Comparison of ENCODE assay signal across 8 cellular contexts in genomic region chr4:3346146-3346545, GRCh38. TPM values are rescaled to one million over a fixed set of nuclear protein-coding genes. Genes with fewer than 3 reads are reported as not detected.
DNase-seq lines count a peak whose midpoint lies in the region; ATAC-seq and TF ChIP-seq lines count a peak whose summit lies in the region.

No MANE protein-coding gene starts in this region.

- POLR2A ChIA-PET in AG04450 (lab: Yijun Ruan, JAX), result interaction anchor here (1.5 kb wide), 1 partner anchor 30 kb away, joined by 9 read pairs; no protein-coding TSS in a partner anchor

- peak; percentile 95 to 97 for ATAC-seq in stimulated activated naive B cell treated with anti-CD40 and anti-IgM and Interleukin-4, amounts not matched to agents 10 μg/mL and 1 μg/mL and 100 μg/mL, for 72 hours (replicated peaks)
- no peak for ATAC-seq in GM21825 (IDR thresholded peaks at IDR 0.05; ENCODE audit: unreplicated experiment)

- H3K9ac ChIP-seq in OCI-LY3 (ENCODE audit: low read length), result peak overlapping the region; percentile 34; the same call in 1 of the 2 replicates

- H3K4me3 ChIP-seq in AG04450 (ENCODE audit: low read depth, low read length) (no peak overlapping the region), OCI-LY3 (ENCODE audit: low read length) (peak overlapping the region; percentile 43; the same call in 1 of the 2 replicates)

- no peaks in the 10 kb centered on the region for H3K27me3 Mint-ChIP-seq in stimulated activated naive B cell treated with anti-CD40 and anti-IgM and Interleukin-4, amounts not matched to agents 10 μg/mL and 1 μg/mL and 100 μg/mL, for 72 hours

- peak; percentile 92 for TF ChIP-seq CTCF in AG04450 (IDR thresholded peaks at IDR 0.05; ENCODE audit: low read depth, low read length)
- peak; percentile 91 for TF ChIP-seq CTCF in OCI-LY3 (IDR thresholded peaks at IDR 0.05; ENCODE audit: low read depth, low read length)

- no peaks in the 10 kb centered on the region for H3K36me3 ChIP-seq in OCI-LY3 (replicated peaks; ENCODE audit: low read depth, low read length)

- H3K9me3 ChIP-seq in AG04450 (ENCODE audit: control insufficient read depth, insufficient read depth, low read length), result no peaks in the 10 kb centered on the region
- no peaks in the 10 kb centered on the region for H3K9me3 ChIP-seq in OCI-LY3 (ENCODE audit: insufficient read depth, low read length)

- H3K9me3 Mint-ChIP-seq in stimulated activated naive B cell treated with anti-CD40 and anti-IgM and Interleukin-4, amounts not matched to agents 10 μg/mL and 1 μg/mL and 100 μg/mL, for 72 hours, result no peaks in the 10 kb centered on the region

- in situ Hi-C loops in G401 (cut with HindIII; ENCODE audit: low sequenced_read_pairs) (no loop called here), T47D (cut with HindIII; ENCODE audit: low pct_unique_long_range_greater_than_20kb, low sequenced_read_pairs) (no loop called here)

- H4K20me1 ChIP-seq in OCI-LY3 (ENCODE audit: insufficient read depth, low read length), result no peaks in the 10 kb centered on the region

- no peaks in the 10 kb centered on the region for H3K36me3 Mint-ChIP-seq in stimulated activated naive B cell treated with anti-CD40 and anti-IgM and Interleukin-4, amounts not matched to agents 10 μg/mL and 1 μg/mL and 100 μg/mL, for 72 hours

- H3K4me3 Mint-ChIP-seq in stimulated activated naive B cell treated with anti-CD40 and anti-IgM and Interleukin-4, amounts not matched to agents 10 μg/mL and 1 μg/mL and 100 μg/mL, for 72 hours, result no peak overlapping the region

- peak overlapping the region; percentile 71 for H3K4me2 ChIP-seq in OCI-LY3 (ENCODE audit: low read length)

- no peak overlapping the region for H3K27ac ChIP-seq in AG04450 (ENCODE audit: low read depth, low read length)
- no peak overlapping the region for H3K27ac ChIP-seq in OCI-LY3 (ENCODE audit: low read length)

- H3K27me3 ChIP-seq in AG04450 (ENCODE audit: control insufficient read depth, insufficient read depth, low read length) (no peaks in the 10 kb centered on the region), OCI-LY3 (ENCODE audit: low read depth, low read length) (no peaks in the 10 kb centered on the region)

- H3K4me1 Mint-ChIP-seq in stimulated activated naive B cell treated with anti-CD40 and anti-IgM and Interleukin-4, amounts not matched to agents 10 μg/mL and 1 μg/mL and 100 μg/mL, for 72 hours, result peaks cover 4% of the 10 kb centered on the region in 2 donors

- H3K27ac Mint-ChIP-seq in stimulated activated naive B cell treated with anti-CD40 and anti-IgM and Interleukin-4, amounts not matched to agents 10 μg/mL and 1 μg/mL and 100 μg/mL, for 72 hours, result no peak overlapping the region

- DNase-seq in AG04450 (ENCODE audit: low read depth, low spot score) (peak; percentile 44), G401 (ENCODE audit: low spot score) (peak; percentile 85), HK-2 (ENCODE audit: unreplicated experiment) (peak; percentile 33), T47D (ENCODE audit: low read depth in 1 of 2, low spot score in 1 of 2) (peak; percentile 52 to 81), inferior parietal cortex (ENCODE audit: extremely low spot score) (peak; percentile 91)
- peak; percentile 32 for DNase-seq in stimulated activated naive B cell treated with anti-CD40 and anti-IgM and Interleukin-4, amounts not matched to agents 10 μg/mL and 1 μg/mL and 100 μg/mL, for 72 hours

- H2AFZ ChIP-seq in OCI-LY3 (ENCODE audit: low read depth, low read length), result peak overlapping the region; percentile 60; the same call in 1 of the 2 replicates

- no peaks in the 10 kb centered on the region for H3K79me2 ChIP-seq in OCI-LY3 (ENCODE audit: low read length)

- peaks cover 19% of the 10 kb centered on the region for H3K4me1 ChIP-seq in OCI-LY3 (ENCODE audit: low read length)

- CTCF ChIA-PET in AG04450 (lab: Charles Lee), result interaction anchor here (0.5 to 7.3 kb wide), 33 partner anchors 10 to 491 kb away, joined by 3 to 94 read pairs (median 3); partner anchors contain the start of gene HGFAC

RNA-seq across cellular contexts. Expression of gene RGS12, which starts 53.3 kb away (rescaled TPM):
- 12.5 and 13.9 TPM in 2 replicates for polyA plus RNA-seq in AG04450 (2011; rRNA removed)
- 20.9 and 53.4 TPM in 2 replicates for polyA minus RNA-seq in AG04450 (2011; rRNA and poly(A)+ RNA removed)
- total RNA-seq in G401 (2014; rRNA removed; shearing (Covaris generic)), result 12.3 and 14.4 TPM in 2 replicates

Comparison
In these comparisons a context has a peak if more than half of its experiments do, and no peak if none do; other contexts are left out.
1. DNase-seq: peak in every context shown above with its lines; median percentile 91 in inferior parietal cortex; 85 in G401; 66 in T47D; 44 in AG04450; 33 in HK-2; 32 in stimulated activated naive B cell treated with anti-CD40 and anti-IgM and Interleukin-4, amounts not matched to agents 10 μg/mL and 1 μg/mL and 100 μg/mL, for 72 hours.